ENCODE assay signal across 4 cellular contexts in genomic region chr7:106851632-106852031, GRCh38. TPM values are rescaled to one million over a fixed set of nuclear protein-coding genes. Genes with fewer than 3 reads are reported as not detected.
"Had no signal": no experiment of that assay in that cellular context is flagged by ENCODE, and none has a peak within 500 bp of the region (broad histone marks: within the 10 kb centered on the region; RNA-seq: fewer than 3 reads in every experiment).

No MANE protein-coding gene starts in this region.

RNA-seq across cellular contexts. Expression of gene PIK3CG, which starts 13.4 kb away (rescaled TPM):
- total RNA-seq: PC-3, PC-9, SJCRH30 had no signal
- polyA plus RNA-seq: SK-N-SH had no signal
